In genomic region chr1:155944396-155944728, GRCh38 we compare ENCODE assay signal across 13 cellular contexts. TPM values are rescaled to one million over a fixed set of nuclear protein-coding genes. Genes with fewer than 3 reads are reported as not detected.
DNase-seq lines count a peak whose midpoint lies in the region; ATAC-seq, FAIRE-seq and TF ChIP-seq lines count a peak whose summit lies in the region.
"Had no signal": no experiment of that assay in that cellular context is flagged by ENCODE, and none has a peak within 500 bp of the region (broad histone marks: within the 10 kb centered on the region; RNA-seq: fewer than 3 reads in every experiment).

No MANE protein-coding gene starts in this region.

- H3K9me3 Mint-ChIP-seq in activated B cell treated with CpG ODN at 0.5 μM for 24 hours, result no peaks in the 10 kb centered on the region
- H3K9me3 Mint-ChIP-seq in nephron progenitor cell, result no peaks in the 10 kb centered on the region

- CTCF ChIA-PET in SK-N-SH (lab: Yijun Ruan, JAX), result interaction anchor here (1.0 to 2.6 kb wide), 2 partner anchors 27 to 45 kb away, joined by 4 to 10 read pairs; no protein-coding TSS in a partner anchor
- CTCF ChIA-PET in activated B cell treated with CpG ODN at 0.5 μM for 24 hours (lab: Charles Lee), result interaction anchor here (0.7 to 10.0 kb wide), 4 partner anchors 10 to 45 kb away, joined by 3 to 146 read pairs (median 12); partner anchors contain the start of genes ARHGEF2 and KHDC4

- H2AFZ ChIP-seq in SK-N-SH (ENCODE audit: low read depth) (no peak overlapping the region), Karpas-422 (ENCODE audit: low read length) (no peak overlapping the region)

- TF ChIP-seq CTCF in SK-N-SH (IDR thresholded peaks at IDR 0.05) (no peak), activated B cell treated with CpG ODN at 0.5 μM for 24 hours (IDR thresholded peaks at IDR 0.05) (no peak), nephron progenitor cell (IDR thresholded peaks at IDR 0.05) (no peak)

- H3K4me3 Mint-ChIP-seq in activated B cell treated with CpG ODN at 0.5 μM for 24 hours (no peak overlapping the region), nephron progenitor cell (no peak overlapping the region)

- H3K4me2 ChIP-seq in SK-N-SH, result no peak overlapping the region
- H3K4me2 ChIP-seq in Karpas-422 (ENCODE audit: low read depth, low read length, poor library complexity, severe bottlenecking), result peak overlapping the region; percentile 76

- H3K4me3 ChIP-seq in SK-N-SH (ENCODE audit: low read depth in 2 of 2, low read length in 1 of 2) (no peak overlapping the region), Karpas-422 (ENCODE audit: low read length) (no peak overlapping the region), small intestine (ENCODE audit: low read depth in 1 of 2, low read length in 2 of 2) (no peak overlapping the region)
- H3K4me3 ChIP-seq: HAP-1 had no signal

- no peaks in the 10 kb centered on the region for H3K79me2 ChIP-seq in SK-N-SH (ENCODE audit: insufficient read depth)
- no peaks in the 10 kb centered on the region for H3K79me2 ChIP-seq in Karpas-422 (ENCODE audit: low read length)

- H3K36me3 Mint-ChIP-seq in activated B cell treated with CpG ODN at 0.5 μM for 24 hours (ENCODE audit: low read depth) (peaks cover 33% of the 10 kb centered on the region), nephron progenitor cell (ENCODE audit: low read depth) (peaks cover 17% of the 10 kb centered on the region)

- TF ChIP-seq RAD21 in SK-N-SH (IDR thresholded peaks at IDR 0.05; ENCODE audit: low read length), result no peak

- WGBS in SK-N-SH (ENCODE audit: low lambda C conversion rate), result 97% methylated on average over 5 of the region's 5 CpGs
- WGBS in small intestine, 3 donors, result 15 to 39% (median 36%) methylated on average over 5 of the region's 5 CpGs

- POLR2A ChIA-PET in SK-N-SH (lab: Yijun Ruan, JAX), result interaction anchor here (1.4 kb wide), 1 partner anchor 30 kb away, joined by 5 read pairs; no protein-coding TSS in a partner anchor
- POLR2A ChIA-PET in activated B cell treated with CpG ODN at 0.5 μM for 24 hours (lab: Charles Lee), result interaction anchor here (0.6 to 10.8 kb wide), 10 partner anchors 10 to 1954 kb away, joined by 3 to 403 read pairs (median 12); partner anchors contain the start of genes ARHGEF2, KHDC4, RPS27 and SSR2

- no peaks in the 10 kb centered on the region for H3K9me3 ChIP-seq in SK-N-SH
- no peaks in the 10 kb centered on the region for H3K9me3 ChIP-seq in Karpas-422 (ENCODE audit: low read length)
- H3K9me3 ChIP-seq in small intestine (ENCODE audit: control insufficient read depth, low read depth), result no peaks in the 10 kb centered on the region
- H3K9me3 ChIP-seq: HAP-1 had no signal

- H3K4me1 ChIP-seq in SK-N-SH (ENCODE audit: control insufficient read depth in 1 of 2, insufficient read depth in 2 of 2, low read depth in 1 of 2, low read length in 1 of 2), result peaks cover 17% of the 10 kb centered on the region in 2 experiments
- peaks cover 88% of the 10 kb centered on the region for H3K4me1 ChIP-seq in Karpas-422 (ENCODE audit: low read length)
- H3K4me1 ChIP-seq in small intestine (ENCODE audit: control insufficient read depth in 2 of 2, insufficient read depth in 1 of 2, low read depth in 1 of 2, low read length in 1 of 2), result peaks cover 0 to 9% of the 10 kb centered on the region in 2 donors

- DNase-seq in SK-N-SH (peak; percentile 21), Karpas-422 (no peak), activated B cell treated with CpG ODN at 0.5 μM for 24 hours (no peak), nephron progenitor cell (no peak), SIG-M5 (lab: John Stamatoyannopoulos, UW) (no peak), small intestine (no peak)
- DNase-seq: activated CD4-positive, alpha-beta T cell treated with anti-CD3 and anti-CD28 coated beads, Interleukin-2, amount 50 U/mL, for 48 hours; C1 segment of cervical spinal cord; hypothalamus had no signal

- no peak for TF ChIP-seq EP300 in SK-N-SH (IDR thresholded peaks at IDR 0.05; ENCODE audit: borderline replicate concordance in 1 of 2, low read depth in 1 of 2, low read length in 1 of 2)

- no peaks in the 10 kb centered on the region for H3K9me2 ChIP-seq in SK-N-SH
- H3K9me2 ChIP-seq in Karpas-422 (replicated peaks; ENCODE audit: insufficient read depth, low read length), result no peaks in the 10 kb centered on the region

- H4K20me1 ChIP-seq in SK-N-SH (ENCODE audit: insufficient read depth), result no peaks in the 10 kb centered on the region
- H4K20me1 ChIP-seq in Karpas-422 (ENCODE audit: insufficient read depth, low read depth, low read length), result no peaks in the 10 kb centered on the region

- H3K27ac ChIP-seq in SK-N-SH (ENCODE audit: low read depth in 2 of 2, low read length in 1 of 2) (no peak overlapping the region), Karpas-422 (ENCODE audit: low read length) (peak overlapping the region; percentile 96), small intestine (ENCODE audit: low read depth in 1 of 2, low read length in 1 of 2) (peak overlapping the region in 1 of 2 donors; percentile 11)

- H3K4me1 Mint-ChIP-seq in activated B cell treated with CpG ODN at 0.5 μM for 24 hours (peaks cover 82% of the 10 kb centered on the region), nephron progenitor cell (peaks cover 67% of the 10 kb centered on the region)

- intact Hi-C loops in activated B cell treated with CpG ODN at 0.5 μM for 24 hours (cut with micrococcal nuclease), result no loop called here

- ATAC-seq in SK-N-SH treated with all-trans-retinoic acid at 6 μM for 48 hours, result no peak
- no peak for ATAC-seq in activated B cell treated with CpG ODN at 0.5 μM for 24 hours (ENCODE audit: low read depth)
- no peak for ATAC-seq in GM18873 (IDR thresholded peaks at IDR 0.05; ENCODE audit: low FRiP score, unreplicated experiment)

- H3K27me3 ChIP-seq in SK-N-SH (ENCODE audit: insufficient read depth), result no peaks in the 10 kb centered on the region
- H3K27me3 ChIP-seq in Karpas-422 (ENCODE audit: low read length), result no peaks in the 10 kb centered on the region
- H3K27me3 ChIP-seq in small intestine (ENCODE audit: control insufficient read depth in 2 of 2, insufficient read depth in 2 of 2, low read length in 2 of 2), result no peaks in the 10 kb centered on the region

- H3K27me3 Mint-ChIP-seq in activated B cell treated with CpG ODN at 0.5 μM for 24 hours (no peaks in the 10 kb centered on the region), nephron progenitor cell (ENCODE audit: low read depth, poor library complexity) (peaks cover 6% of the 10 kb centered on the region)

- FAIRE-seq in small intestine (lab: Jason Lieb, UNC), result no peak
- FAIRE-seq: colon had no signal

- peak overlapping the region; percentile 92 for H3K27ac Mint-ChIP-seq in activated B cell treated with CpG ODN at 0.5 μM for 24 hours
- H3K27ac Mint-ChIP-seq in nephron progenitor cell, result peak overlapping the region; percentile 88

- H3K36me3 ChIP-seq in SK-N-SH (replicated peaks in 1 of 2; ENCODE audit: control insufficient read depth in 1 of 2, insufficient read depth in 2 of 2, low read length in 1 of 2) (peaks cover 21 to 32% of the 10 kb centered on the region in 2 experiments), Karpas-422 (ENCODE audit: insufficient read depth, low read length) (peaks cover 24% of the 10 kb centered on the region; the same call in 1 of the 2 replicates), small intestine (ENCODE audit: control insufficient read depth in 2 of 2, insufficient read depth in 2 of 2, low read length in 2 of 2) (peaks cover 7 to 10% of the 10 kb centered on the region in 2 donors)

- peaks cover 63% of the 10 kb centered on the region for H3F3A ChIP-seq in SK-N-SH (replicated peaks; ENCODE audit: insufficient read depth)

- H3K9ac ChIP-seq in SK-N-SH, result no peak overlapping the region
- H3K9ac ChIP-seq in Karpas-422 (ENCODE audit: low read length), result peak overlapping the region; percentile 70

TF ChIP-seq in SK-N-SH, 30 proteins besides CTCF, POLR2A, EP300 and RAD21 (continues in another document):
- TF ChIP-seq RXRA (IDR thresholded peaks at IDR 0.05; ENCODE audit: borderline replicate concordance, low read depth), result no peak
- no peak for TF ChIP-seq TEAD4 (IDR thresholded peaks at IDR 0.05; ENCODE audit: borderline replicate concordance, insufficient read depth)
- no peak for TF ChIP-seq MEF2A (IDR thresholded peaks at IDR 0.05; ENCODE audit: borderline replicate concordance, low read depth)
- no peak for TF ChIP-seq MXI1 (IDR thresholded peaks at IDR 0.05; ENCODE audit: low read depth, low read length)

RNA-seq across cellular contexts. Expression of gene RXFP4, which starts 2.9 kb away (rescaled TPM):
- polyA plus RNA-seq in SK-N-SH (2012; rRNA removed) (not detected in 2 replicates), small intestine (1 to 10 TPM in 1 of 3 donors, under 1 TPM in 1, not detected in 1; 0.82 to 1.3 TPM)
- not detected in 2 replicates for polyA plus RNA-seq in SK-N-SH (2012; cell fraction: cytosol; rRNA removed)
- not detected in 2 replicates for polyA plus RNA-seq in SK-N-SH (2012; cell fraction: nucleus; rRNA removed)
- total RNA-seq in Karpas-422 (2014; rRNA removed; shearing (Covaris generic); ENCODE audit: low replicate concordance), result not detected in 2 replicates
- not detected in 2 replicates for total RNA-seq in activated B cell treated with CpG ODN at 0.5 μM for 24 hours

RNA-seq across cellular contexts. Expression of gene KHDC4, which starts 10.1 kb away (rescaled TPM):
- polyA plus RNA-seq in SK-N-SH (2012; rRNA removed) (43.1 and 94.4 TPM in 2 replicates), small intestine (10 to 100 TPM in 2 of 3 donors, 1 to 10 TPM in 1; 7.3 to 29.5 (median 15.0) TPM)
- polyA plus RNA-seq in SK-N-SH (2012; cell fraction: cytosol; rRNA removed), result 24.6 and 27.2 TPM in 2 replicates
- polyA plus RNA-seq in SK-N-SH (2012; cell fraction: nucleus; rRNA removed), result 176 and 362 TPM in 2 replicates
- 42.7 and 63.2 TPM in 2 replicates for total RNA-seq in Karpas-422 (2014; rRNA removed; shearing (Covaris generic); ENCODE audit: low replicate concordance)
- 88.3 and 105 TPM in 2 replicates for total RNA-seq in activated B cell treated with CpG ODN at 0.5 μM for 24 hours

RNA-seq across cellular contexts. Expression of gene RIT1, which starts 33.2 kb away (rescaled TPM):
- 28.8 and 35.3 TPM in 2 replicates for polyA plus RNA-seq in SK-N-SH (2012; rRNA removed)
- 35.5 and 36.8 TPM in 2 replicates for polyA plus RNA-seq in SK-N-SH (2012; cell fraction: cytosol; rRNA removed)
- 18.0 and 29.0 TPM in 2 replicates for polyA plus RNA-seq in SK-N-SH (2012; cell fraction: nucleus; rRNA removed)
- total RNA-seq in Karpas-422 (2014; rRNA removed; shearing (Covaris generic); ENCODE audit: low replicate concordance), result 12.2 and 12.8 TPM in 2 replicates
- 32.7 and 38.6 TPM in 2 replicates for total RNA-seq in activated B cell treated with CpG ODN at 0.5 μM for 24 hours
- polyA plus RNA-seq in small intestine, result 10 to 100 TPM in 1 of 3 donors, 1 to 10 TPM in 2; 9.7 to 13.4 (median 9.9) TPM

RNA-seq across cellular contexts. Expression of gene ARHGEF2, which starts 34.0 kb away (rescaled TPM):
- 32.4 and 50.8 TPM in 2 replicates for polyA plus RNA-seq in SK-N-SH (2012; rRNA removed)
- polyA plus RNA-seq in SK-N-SH (2012; cell fraction: cytosol; rRNA removed), result 36.5 and 37.6 TPM in 2 replicates
- 165 and 188 TPM in 2 replicates for polyA plus RNA-seq in SK-N-SH (2012; cell fraction: nucleus; rRNA removed)
- 85.1 and 207 TPM in 2 replicates for total RNA-seq in Karpas-422 (2014; rRNA removed; shearing (Covaris generic); ENCODE audit: low replicate concordance)
- 188 and 207 TPM in 2 replicates for total RNA-seq in activated B cell treated with CpG ODN at 0.5 μM for 24 hours
- 10 to 100 TPM; 14.6 to 41.4 (median 35.1) TPM for polyA plus RNA-seq in small intestine
